Comparison of ENCODE assay signal across 8 cellular contexts in genomic region chr3:66037986-66038369, GRCh38. TPM values are rescaled to one million over a fixed set of nuclear protein-coding genes. Genes with fewer than 3 reads are reported as not detected.
A peak's percentile ranks its signal among the peaks of the same experiment; 100 is the strongest.
DNase-seq lines count a peak whose midpoint lies in the region; ATAC-seq lines count a peak whose summit lies in the region.

No MANE protein-coding gene starts in this region.

- DNase-seq in stimulated activated CD4-positive, alpha-beta T cell treated with anti-CD3 and anti-CD28 coated beads, Interleukin-15, amount 100 ng/mL, for 24 hours: peak; percentile 29
- no peak for DNase-seq in stimulated activated CD4-positive, alpha-beta T cell treated with anti-CD3 and anti-CD28 coated beads, Interleukin-4, amount 100 ng/mL, for 1 hour
- DNase-seq in iPS DF 6.9 (ENCODE audit: low read depth, low spot score) (no peak), NCI-H69 (lab: John Stamatoyannopoulos, UW) (no peak)
- DNase-seq in stimulated activated CD8-positive, alpha-beta memory T cell treated with anti-CD3 and anti-CD28 coated beads, Interleukin-4, amount 100 ng/mL, for 48 hours: peak; percentile 38

- peaks cover 7% of the 10 kb centered on the region; the same call in 1 of the 2 replicates for H3K4me1 ChIP-seq in iPS DF 6.9 (ENCODE audit: control insufficient read depth, insufficient read depth, low read length)

- H3K4me3 ChIP-seq in iPS DF 6.9 (ENCODE audit: low read length): peak overlapping the region; percentile 83

- no peaks in the 10 kb centered on the region for H3K27me3 ChIP-seq in iPS DF 6.9 (ENCODE audit: control insufficient read depth, insufficient read depth, low read length)

- no peaks in the 10 kb centered on the region for H3K4me1 Mint-ChIP-seq in activated T-helper 17 cell treated with anti-CD3 and anti-CD28 coated beads, Interleukin-2, amount 50 U/mL, for 72 hours

- H3K27ac ChIP-seq in iPS DF 6.9 (ENCODE audit: low read length): no peak overlapping the region

- no peaks in the 10 kb centered on the region for H3K36me3 ChIP-seq in iPS DF 6.9 (ENCODE audit: control insufficient read depth, insufficient read depth, low read length)

- H3K9me3 ChIP-seq in iPS DF 6.9 (ENCODE audit: control insufficient read depth, insufficient read depth, low read length): no peaks in the 10 kb centered on the region

- no peak for ATAC-seq in activated T-helper 17 cell treated with anti-CD3 and anti-CD28 coated beads, Interleukin-2, amount 50 U/mL, for 72 hours (replicated peaks)
- ATAC-seq in HG03460 (IDR thresholded peaks at IDR 0.05; ENCODE audit: unreplicated experiment) (no peak), HG03095 (IDR thresholded peaks at IDR 0.05; ENCODE audit: unreplicated experiment) (no peak)

- H3K36me3 Mint-ChIP-seq in activated T-helper 17 cell treated with anti-CD3 and anti-CD28 coated beads, Interleukin-2, amount 50 U/mL, for 72 hours (ENCODE audit: low read depth): no peaks in the 10 kb centered on the region

- peaks cover 6% of the 10 kb centered on the region for H3K9me3 Mint-ChIP-seq in activated T-helper 17 cell treated with anti-CD3 and anti-CD28 coated beads, Interleukin-2, amount 50 U/mL, for 72 hours

- peaks cover 66% of the 10 kb centered on the region for H3K27me3 Mint-ChIP-seq in activated T-helper 17 cell treated with anti-CD3 and anti-CD28 coated beads, Interleukin-2, amount 50 U/mL, for 72 hours

- no peak overlapping the region for H3K27ac Mint-ChIP-seq in activated T-helper 17 cell treated with anti-CD3 and anti-CD28 coated beads, Interleukin-2, amount 50 U/mL, for 72 hours

- peak overlapping the region; percentile 69 for H3K4me3 Mint-ChIP-seq in activated T-helper 17 cell treated with anti-CD3 and anti-CD28 coated beads, Interleukin-2, amount 50 U/mL, for 72 hours

- no CpG with 5 or more reads among the region's 31 CpGs for WGBS in iPS DF 6.9 (ENCODE audit: insufficient coverage, insufficient read length)

RNA-seq across cellular contexts. Expression of gene MAGI1, which starts 0.7 kb away (rescaled TPM):
- total RNA-seq in activated T-helper 17 cell treated with anti-CD3 and anti-CD28 coated beads, Interleukin-2, amount 50 U/mL, for 72 hours: under 1 TPM in 1 of 2 donors, not detected in 1; 0.06 TPM

Comparison
In these comparisons a context has a peak if more than half of its experiments do, and no peak if none do; other contexts are left out.
1. DNase-seq: peak in stimulated activated CD4-positive, alpha-beta T cell treated with anti-CD3 and anti-CD28 coated beads, Interleukin-15, amount 100 ng/mL, for 24 hours (single experiment) and stimulated activated CD8-positive, alpha-beta memory T cell treated with anti-CD3 and anti-CD28 coated beads, Interleukin-4, amount 100 ng/mL, for 48 hours (single experiment); none in stimulated activated CD4-positive, alpha-beta T cell treated with anti-CD3 and anti-CD28 coated beads, Interleukin-4, amount 100 ng/mL, for 1 hour (single experiment), iPS DF 6.9 (single experiment) and NCI-H69 (single experiment).